Comparison of ENCODE assay signal across 8 cellular contexts in the genomic region with DNA sequence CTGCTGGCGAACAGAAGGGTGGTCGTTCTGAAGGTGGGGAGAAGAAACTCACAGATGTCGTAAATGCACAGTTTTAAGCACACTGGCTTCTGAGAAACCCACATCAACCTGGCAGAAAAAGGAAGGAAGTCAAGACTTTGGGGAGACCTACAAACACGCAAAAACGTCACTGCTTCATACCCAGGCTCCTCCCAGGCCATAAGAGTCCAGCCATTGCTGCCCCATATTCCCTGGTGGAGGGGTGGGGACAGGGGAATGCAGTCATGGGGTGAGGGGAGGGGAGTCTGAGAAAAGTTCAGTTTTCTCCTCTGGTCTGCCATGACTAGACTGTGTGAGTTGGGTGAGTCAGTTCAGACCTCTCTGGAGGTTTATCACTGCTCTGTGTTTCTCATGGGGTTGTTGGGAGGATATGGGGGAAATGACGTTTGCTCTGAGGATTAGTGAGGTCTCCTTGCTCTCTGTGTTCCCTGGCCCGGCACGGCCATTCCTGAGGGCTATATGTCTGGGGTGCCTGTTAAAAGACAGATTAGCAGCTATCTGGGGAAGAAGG.
DNase-seq lines count a peak whose midpoint lies in the region; ATAC-seq, FAIRE-seq and TF ChIP-seq lines count a peak whose summit lies in the region.

No MANE protein-coding gene starts in this region.

- no peaks in the 10 kb centered on the region for H3K27me3 Mint-ChIP-seq in naive thymus-derived CD8-positive, alpha-beta T cell

- peaks cover 13 to 47% (median 32%) of the 10 kb centered on the region in 4 donors for H3K4me1 Mint-ChIP-seq in naive thymus-derived CD8-positive, alpha-beta T cell

- H3K4me3 Mint-ChIP-seq in naive thymus-derived CD8-positive, alpha-beta T cell: peak overlapping the region in 5 of 10 donors; percentile 1 to 59 (median 46)

- peak overlapping the region; percentile 9; the same call in 1 of the 2 replicates for H3K4me3 ChIP-seq in Jurkat, Clone E6-1 (ENCODE audit: low read length)

- ATAC-seq in naive thymus-derived CD8-positive, alpha-beta T cell: peak in 1 of 2 donors; percentile 86
- no peak for ATAC-seq in HG03095 (IDR thresholded peaks at IDR 0.05; ENCODE audit: unreplicated experiment)

- DNase-seq in EH (ENCODE audit: low read depth) (peak; percentile 84), amniotic epithelial cell (ENCODE audit: low read depth) (peak; percentile 96), H54 (ENCODE audit: insufficient read length, low spot score) (no peak), NCI-H2029 treated with DMSO at 0.1 percent for 48 hours (lab: John Stamatoyannopoulos, UW) (no peak), iPS-NIHi11 (ENCODE audit: low spot score) (no peak)
- peak; percentile 77 for DNase-seq in Jurkat, Clone E6-1 (ENCODE audit: low read depth, low spot score)
- peak in 6 of 10 donors; percentile 2 to 57 (median 6) for DNase-seq in naive thymus-derived CD8-positive, alpha-beta T cell

- no peaks in the 10 kb centered on the region for H3K36me3 Mint-ChIP-seq in naive thymus-derived CD8-positive, alpha-beta T cell

- POLR2A ChIA-PET in naive thymus-derived CD8-positive, alpha-beta T cell (lab: Charles Lee): no interaction called here

- FAIRE-seq in H54 (lab: Jason Lieb, UNC): no peak

- peaks cover 0 to 3% (median 0%) of the 10 kb centered on the region in 9 donors for H3K9me3 Mint-ChIP-seq in naive thymus-derived CD8-positive, alpha-beta T cell

- peak overlapping the region in 9 of 10 donors; percentile 12 to 88 (median 41) for H3K27ac Mint-ChIP-seq in naive thymus-derived CD8-positive, alpha-beta T cell

- TF ChIP-seq POLR2A in H54 (IDR thresholded peaks at IDR 0.05; ENCODE audit: low read depth, low read length): no peak

Comparison
In these comparisons a context has a peak if more than half of its experiments do, and no peak if none do; other contexts are left out.
1. DNase-seq: peak in EH (single experiment), Jurkat, Clone E6-1 (single experiment), amniotic epithelial cell (single experiment) and naive thymus-derived CD8-positive, alpha-beta T cell (6 of 10); none in H54 (single experiment), NCI-H2029 treated with DMSO at 0.1 percent for 48 hours (single experiment) and iPS-NIHi11 (single experiment).